15 cellular contexts compared by ENCODE assay signal in the genomic region with DNA sequence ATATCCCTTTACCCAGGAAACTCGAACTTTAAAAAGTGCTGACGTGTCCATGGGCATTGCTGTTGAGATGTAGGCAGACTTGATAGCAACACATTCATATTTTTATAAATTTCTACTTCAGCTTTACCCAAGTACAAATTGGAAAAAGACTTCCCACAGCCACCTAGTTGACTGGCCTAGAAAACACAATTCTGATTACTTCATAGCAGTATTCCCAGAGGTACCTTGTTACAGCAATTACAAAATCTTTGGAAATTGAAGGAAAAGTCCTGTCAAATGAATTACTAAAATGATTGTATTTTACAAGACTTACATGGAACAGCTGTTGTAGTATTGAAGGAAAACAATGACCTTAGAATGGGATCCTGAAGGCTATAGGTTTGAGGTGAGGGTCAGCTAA.
A peak's percentile ranks its signal among the peaks of the same experiment; 100 is the strongest.
DNase-seq lines count a peak whose midpoint lies in the region; ATAC-seq, FAIRE-seq and TF ChIP-seq lines count a peak whose summit lies in the region.
"Had no signal": no experiment of that assay in that cellular context is flagged by ENCODE, and none has a peak within 500 bp of the region (broad histone marks: within the 10 kb centered on the region; RNA-seq: fewer than 3 reads in every experiment).

No MANE protein-coding gene starts in this region.

- WGBS in HepG2 (ENCODE audit: low lambda C conversion rate): 0% methylated on average over 2 of the region's 2 CpGs
- 68% methylated on average over 2 of the region's 2 CpGs for WGBS in right lobe of liver (ENCODE audit: insufficient coverage, low coverage, low lambda C conversion rate, missing lambda C conversion rate)
- WGBS in hepatocyte (ENCODE audit: low lambda C conversion rate, missing lambda C conversion rate): 90% methylated on average over 2 of the region's 2 CpGs

- CTCF ChIA-PET in HepG2 (lab: Yijun Ruan, JAX; ENCODE audit: low intra/inter-chr PET ratio, low total read pairs): no interaction called here

- no peaks in the 10 kb centered on the region for H3K9me2 ChIP-seq in hepatocyte (replicated peaks; ENCODE audit: insufficient read depth)

- H3K4me3 ChIP-seq in HepG2 (replicated peaks in 1 of 3; ENCODE audit: insufficient read depth in 1 of 3, low read depth in 2 of 3, low read length in 3 of 3) (no peak overlapping the region), right lobe of liver (no peak overlapping the region), left ventricle myocardium inferior (no peak overlapping the region), hepatocyte (no peak overlapping the region)
- H3K4me3 ChIP-seq: GM12878 had no signal

- no peak for FAIRE-seq in HepG2 (lab: Jason Lieb, UNC)
- FAIRE-seq in GM12892 (lab: Jason Lieb, UNC): no peak
- FAIRE-seq: GM12878 had no signal

- no peak for TF ChIP-seq RAD21 in HepG2 (CRISPR knock-in tag; IDR thresholded peaks at IDR 0.05)

- TF ChIP-seq EP300 in HepG2 (IDR thresholded peaks at IDR 0.05; ENCODE audit: low read depth in 2 of 2, low read length in 2 of 2) (no peak), HepG2 (CRISPR knock-in tag; IDR thresholded peaks at IDR 0.05; ENCODE audit: borderline replicate concordance) (no peak)

- H3K27me3 ChIP-seq in HepG2 (ENCODE audit: control insufficient read depth in 1 of 2, insufficient read depth in 2 of 2, low read length in 2 of 2) (no peaks in the 10 kb centered on the region), right lobe of liver (no peaks in the 10 kb centered on the region), left ventricle myocardium inferior (ENCODE audit: low read depth) (no peaks in the 10 kb centered on the region), hepatocyte (no peaks in the 10 kb centered on the region)

- H2AFZ ChIP-seq in HepG2 (ENCODE audit: low read length) (no peak overlapping the region), hepatocyte (no peak overlapping the region)

- H4K20me1 ChIP-seq in HepG2 (ENCODE audit: insufficient read depth, low read length) (no peaks in the 10 kb centered on the region), hepatocyte (ENCODE audit: insufficient read depth, poor library complexity, severe bottlenecking) (no peaks in the 10 kb centered on the region)

- intact Hi-C loops in HepG2 (cut with micrococcal nuclease; ENCODE audit: unreplicated experiment) (no loop called here), right lobe of liver (cut with DNase I) (no loop called here), left ventricle myocardium inferior (cut with micrococcal nuclease) (no loop called here)

- no peak for DNase-seq in HepG2 (ENCODE audit: low spot score)
- DNase-seq in right lobe of liver: no peak
- peak; percentile 57 for DNase-seq in fibroblast of peridontal ligament (ENCODE audit: extremely low read depth)
- DNase-seq in left ventricle myocardium inferior: no peak
- peak; percentile 21 for DNase-seq in stromal cell of bone marrow (ENCODE audit: low read depth)
- no peak for DNase-seq in NCI-H2029 (lab: John Stamatoyannopoulos, UW)
- DNase-seq in GM12892 (ENCODE audit: insufficient read length): no peak
- DNase-seq in hepatocyte (ENCODE audit: low spot score): no peak
- DNase-seq: ACHN; C1 segment of cervical spinal cord; CD4-positive, alpha-beta T cell; DMS79; GOT3; H9 had no signal

- in situ Hi-C loops in HepG2 (cut with HindIII; ENCODE audit: extremely low pct_ligation_motif_present, low pct_unique_long_range_greater_than_20kb): no loop called here

- H3K27ac ChIP-seq in HepG2 (ENCODE audit: extremely low read length, insufficient read depth, low read length) (no peak overlapping the region), right lobe of liver (no peak overlapping the region), left ventricle myocardium inferior (replicated peaks) (peak overlapping the region; percentile 4), hepatocyte (no peak overlapping the region)

- H3K9ac ChIP-seq in HepG2 (ENCODE audit: insufficient read depth, low read depth, low read length): no peak overlapping the region

- H3K79me2 ChIP-seq in HepG2 (ENCODE audit: insufficient read depth, low read length) (no peaks in the 10 kb centered on the region), hepatocyte (no peaks in the 10 kb centered on the region)

- ATAC-seq in HepG2 (no peak), right lobe of liver (no peak)
- ATAC-seq: GM12878 had no signal

- TF ChIP-seq POLR2A in HepG2 (IDR thresholded peaks at IDR 0.05; ENCODE audit: insufficient read depth in 1 of 2, low read depth in 2 of 2, low read length in 2 of 2): no peak
- TF ChIP-seq POLR2A in right lobe of liver (IDR thresholded peaks at IDR 0.05): no peak
- TF ChIP-seq POLR2A in GM12892 (IDR thresholded peaks at IDR 0.05; ENCODE audit: low read depth, low read length): no peak

- TF ChIP-seq CTCF in HepG2 (CRISPR knock-in tag; IDR thresholded peaks at IDR 0.05) (no peak), right lobe of liver (IDR thresholded peaks at IDR 0.05) (no peak), left ventricle myocardium inferior (IDR thresholded peaks at IDR 0.05; ENCODE audit: borderline replicate concordance) (no peak), hepatocyte (IDR thresholded peaks at IDR 0.05; ENCODE audit: poor library complexity) (no peak)

- BruUV-seq in HepG2 (replicated peaks; lab: Mats Ljungman, UMichigan): no TSS peak

- no peaks in the 10 kb centered on the region for H3K9me3 ChIP-seq in HepG2 (ENCODE audit: low read length)
- no peaks in the 10 kb centered on the region for H3K9me3 ChIP-seq in right lobe of liver
- H3K9me3 ChIP-seq in left ventricle myocardium inferior (replicated peaks): peaks cover 19% of the 10 kb centered on the region
- no peaks in the 10 kb centered on the region for H3K9me3 ChIP-seq in hepatocyte (ENCODE audit: low read depth)

- H3K4me1 ChIP-seq in HepG2 (ENCODE audit: insufficient read depth, low read length) (no peaks in the 10 kb centered on the region), right lobe of liver (no peaks in the 10 kb centered on the region), left ventricle myocardium inferior (no peaks in the 10 kb centered on the region), hepatocyte (ENCODE audit: insufficient read depth) (no peaks in the 10 kb centered on the region)

- POLR2A ChIA-PET in HepG2 (lab: Yijun Ruan, JAX): no interaction called here

- H3K36me3 ChIP-seq in HepG2 (replicated peaks in 1 of 2; ENCODE audit: control insufficient read depth in 1 of 2, insufficient read depth in 2 of 2, low read length in 2 of 2): no peaks in the 10 kb centered on the region
- H3K36me3 ChIP-seq in right lobe of liver: no peaks in the 10 kb centered on the region
- no peaks in the 10 kb centered on the region for H3K36me3 ChIP-seq in left ventricle myocardium inferior
- no peaks in the 10 kb centered on the region for H3K36me3 ChIP-seq in hepatocyte (replicated peaks; ENCODE audit: insufficient read depth, low read depth)

- H3K4me2 ChIP-seq in HepG2 (ENCODE audit: low read depth, low read length) (no peak overlapping the region), hepatocyte (no peak overlapping the region)

TF ChIP-seq in HepG2, 621 proteins besides CTCF, POLR2A, EP300 and RAD21:
- TF ChIP-seq MAFF (IDR thresholded peaks at IDR 0.05; ENCODE audit: low read depth, low read length) (peak; percentile 22; the same call in 1 of the 2 replicates), MAFK (conservative IDR thresholded peaks at IDR 0.05 in 1 of 2, IDR thresholded peaks at IDR 0.05 in 1 of 2; ENCODE audit: low read length in 2 of 2) (peak; percentile 30 to 60; a peak in 3 of 4 replicates), ZNF460 (CRISPR knock-in tag; IDR thresholded peaks at IDR 0.05; ENCODE audit: borderline replicate concordance) (no peak)
TF ChIP-seq in HepG2: peak in this region for 2.

Comparison
In these comparisons a context has a peak if more than half of its experiments do, and no peak if none do; other contexts are left out.
1. DNase-seq: peak in fibroblast of peridontal ligament (single experiment) and stromal cell of bone marrow (single experiment); none in HepG2 (single experiment), right lobe of liver (0 of 3), left ventricle myocardium inferior (single experiment), NCI-H2029 (single experiment), GM12892 (single experiment) and hepatocyte (single experiment).